8 cellular contexts compared by ENCODE assay signal in genomic region chr2:177873915-177874314, GRCh38.
"Had no signal": no experiment of that assay in that cellular context is flagged by ENCODE, and none has a peak within 500 bp of the region (broad histone marks: within the 10 kb centered on the region; RNA-seq: fewer than 3 reads in every experiment).

No MANE protein-coding gene starts in this region.

- H3K9me3 ChIP-seq: HAP-1 had no signal

- H3K36me3 ChIP-seq: HAP-1 had no signal

- H3K4me3 Mint-ChIP-seq: HFFc6 had no signal

- H2AFZ ChIP-seq: GM23248 had no signal

- H3K27ac Mint-ChIP-seq: HFFc6 had no signal

- ATAC-seq: HCT116 had no signal

- H3K9ac ChIP-seq: GM23248 had no signal

- H3K27ac ChIP-seq: GM23248, HL-60 had no signal

- H3K4me1 ChIP-seq: HAP-1 had no signal

- H3K9me3 Mint-ChIP-seq: HFFc6 had no signal

- H3K4me3 ChIP-seq: GM23248, HAP-1 had no signal

- DNase-seq: GM23248, GOT3, H7, HFFc6, IMR-90 had no signal
